ENCODE assay signal across 21 cellular contexts in the genomic region with DNA sequence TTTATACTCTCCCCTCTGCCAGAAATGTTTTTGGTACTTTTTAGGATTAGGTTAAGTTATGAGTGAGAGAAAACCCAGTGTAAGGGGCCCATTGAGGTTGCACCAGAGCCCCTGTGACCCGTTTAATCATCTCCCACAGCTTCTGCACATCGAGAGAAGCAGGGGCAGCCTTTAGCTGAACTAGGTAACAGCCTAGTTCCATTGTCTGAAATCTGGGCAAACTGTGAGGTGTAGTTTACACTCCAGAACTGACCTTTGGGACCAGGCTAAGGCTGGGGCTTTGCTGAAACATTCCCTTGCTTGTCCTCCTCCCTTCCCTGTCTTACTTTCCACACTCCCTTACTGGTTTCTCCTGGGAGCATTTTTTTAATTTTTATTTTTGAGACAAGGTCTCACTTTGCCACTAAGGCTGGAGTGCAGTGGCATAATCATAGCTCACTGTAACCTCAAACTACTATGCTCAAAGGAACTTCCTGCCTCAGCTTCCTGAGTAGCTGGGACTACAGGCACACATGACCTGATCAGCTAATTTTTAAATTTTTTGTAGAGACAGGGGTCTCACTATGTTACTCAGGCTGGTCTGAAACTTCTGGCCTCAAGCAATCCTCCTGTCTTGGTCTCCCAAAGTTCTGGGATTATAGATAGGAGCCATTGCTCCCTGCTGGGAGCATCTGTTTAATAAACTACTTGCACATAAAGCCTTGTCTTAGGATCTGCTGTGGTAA. TPM values are rescaled to one million over a fixed set of nuclear protein-coding genes. Genes with fewer than 3 reads are reported as not detected.
DNase-seq lines count a peak whose midpoint lies in the region; ATAC-seq and TF ChIP-seq lines count a peak whose summit lies in the region.
"Had no signal": no experiment of that assay in that cellular context is flagged by ENCODE, and none has a peak within 500 bp of the region (broad histone marks: within the 10 kb centered on the region; RNA-seq: fewer than 3 reads in every experiment).

No MANE protein-coding gene starts in this region.

- no peaks in the 10 kb centered on the region for H3F3A ChIP-seq in neural progenitor cell (ENCODE audit: low read depth)

- no peak for DNase-seq in activated CD4-positive, alpha-beta T cell treated with anti-CD3 and anti-CD28 coated beads for 36 hours
- DNase-seq in activated CD4-positive, alpha-beta T cell treated with anti-CD3 and anti-CD28 coated beads for 48 hours = no peak
- DNase-seq in Peyer's patch (no peak), body of pancreas (no peak), osteocyte (ENCODE audit: extremely low spot score, unreplicated experiment) (peak; percentile 19), neural progenitor cell (ENCODE audit: low spot score) (no peak), D341Med (ENCODE audit: low spot score) (no peak)
- DNase-seq: activated CD8-positive, alpha-beta memory T cell treated with anti-CD3 and anti-CD28 coated beads, Interleukin-2, amount 50 U/mL, for 48 hours; dermis blood vessel endothelial cell; head of caudate nucleus; HFFc6; kidney glomerular epithelial cell; NCI-H1694 treated with DMSO at 0.1 percent for 48 hours; NCI-H510A treated with DMSO at 0.1 percent for 48 hours; SK-N-SH; stimulated activated CD4-positive, alpha-beta T cell treated with anti-CD3 and anti-CD28 coated beads, Interleukin-12 subunit alpha, Interleukin-12 subunit beta, amount 100 ng/mL, for 4 hours had no signal

- peaks cover 49% of the 10 kb centered on the region for H3K4me1 Mint-ChIP-seq in activated CD4-positive, alpha-beta T cell treated with anti-CD3 and anti-CD28 coated beads for 36 hours
- H3K4me1 Mint-ChIP-seq in osteocyte (ENCODE audit: unreplicated experiment) = no peaks in the 10 kb centered on the region
- H3K4me1 Mint-ChIP-seq in neural progenitor cell = no peaks in the 10 kb centered on the region

- peak overlapping the region; percentile 42 to 71 (median 45) for H3K27ac ChIP-seq in Peyer's patch
- peak overlapping the region in 3 of 4 donors; percentile 73 to 91 (median 77) for H3K27ac ChIP-seq in body of pancreas
- no peak overlapping the region for H3K27ac ChIP-seq in neural progenitor cell
- H3K27ac ChIP-seq: 22Rv1, esophagus muscularis mucosa had no signal

- H3K27me3 ChIP-seq in Peyer's patch (no peaks in the 10 kb centered on the region), body of pancreas (no peaks in the 10 kb centered on the region), neural progenitor cell (no peaks in the 10 kb centered on the region)

- POLR2A ChIA-PET in activated CD4-positive, alpha-beta T cell treated with anti-CD3 and anti-CD28 coated beads for 36 hours (lab: Charles Lee) = no interaction called here

- no peak overlapping the region for H3K4me3 ChIP-seq in Peyer's patch
- no peak overlapping the region for H3K4me3 ChIP-seq in body of pancreas
- H3K4me3 ChIP-seq in neural progenitor cell = no peak overlapping the region
- H3K4me3 ChIP-seq: esophagus muscularis mucosa had no signal

- no peaks in the 10 kb centered on the region for H4K20me1 ChIP-seq in neural progenitor cell (ENCODE audit: low read depth)

- no peak for ATAC-seq in activated CD4-positive, alpha-beta T cell treated with anti-CD3 and anti-CD28 coated beads for 36 hours
- no peak for ATAC-seq in body of pancreas
- no peak for ATAC-seq in HG03108 (IDR thresholded peaks at IDR 0.05; ENCODE audit: unreplicated experiment)

- 61 to 82% methylated on average over 2 of the region's 2 CpGs for WGBS in body of pancreas, 2 donors

- CTCF ChIA-PET in activated CD4-positive, alpha-beta T cell treated with anti-CD3 and anti-CD28 coated beads for 36 hours (lab: Charles Lee) = interaction anchor here (0.7 to 4.9 kb wide), 3 partner anchors 20 to 256 kb away, joined by 4 to 33 read pairs (median 21); no protein-coding TSS in a partner anchor

- peaks cover 9% of the 10 kb centered on the region for H3K9me3 Mint-ChIP-seq in activated CD4-positive, alpha-beta T cell treated with anti-CD3 and anti-CD28 coated beads for 36 hours (ENCODE audit: low read depth)
- H3K9me3 Mint-ChIP-seq in osteocyte (ENCODE audit: unreplicated experiment) = no peaks in the 10 kb centered on the region
- peaks cover 4% of the 10 kb centered on the region for H3K9me3 Mint-ChIP-seq in neural progenitor cell
- H3K9me3 Mint-ChIP-seq: HFFc6 had no signal

- peaks cover 12% of the 10 kb centered on the region for H3K36me3 Mint-ChIP-seq in activated CD4-positive, alpha-beta T cell treated with anti-CD3 and anti-CD28 coated beads for 36 hours (ENCODE audit: low read depth)
- H3K36me3 Mint-ChIP-seq in osteocyte (ENCODE audit: unreplicated experiment) (no peaks in the 10 kb centered on the region), neural progenitor cell (no peaks in the 10 kb centered on the region)

- H3K36me3 ChIP-seq in Peyer's patch = no peaks in the 10 kb centered on the region
- H3K36me3 ChIP-seq in body of pancreas (replicated peaks in 1 of 2; ENCODE audit: insufficient read depth in 1 of 2, low read depth in 2 of 2) = no peaks in the 10 kb centered on the region
- no peaks in the 10 kb centered on the region for H3K36me3 ChIP-seq in neural progenitor cell
- H3K36me3 ChIP-seq: esophagus muscularis mucosa had no signal

- no peak for TF ChIP-seq CTCF in Peyer's patch (IDR thresholded peaks at IDR 0.05)
- TF ChIP-seq CTCF in body of pancreas (IDR thresholded peaks at IDR 0.05) = no peak
- TF ChIP-seq CTCF in osteocyte (IDR thresholded peaks at IDR 0.05) = no peak
- TF ChIP-seq CTCF in neural progenitor cell (IDR thresholded peaks at IDR 0.05) = no peak

- H2AFZ ChIP-seq in neural progenitor cell (replicated peaks) = no peak overlapping the region

- H3K9me3 ChIP-seq in Peyer's patch (no peaks in the 10 kb centered on the region), body of pancreas (no peaks in the 10 kb centered on the region), neural progenitor cell (ENCODE audit: low read depth) (no peaks in the 10 kb centered on the region)
- H3K9me3 ChIP-seq: esophagus muscularis mucosa, SK-N-SH had no signal

- H3K9ac ChIP-seq in neural progenitor cell = no peak overlapping the region
- H3K9ac ChIP-seq: SK-N-SH had no signal

- peak overlapping the region; percentile 89 for H3K27ac Mint-ChIP-seq in activated CD4-positive, alpha-beta T cell treated with anti-CD3 and anti-CD28 coated beads for 36 hours
- H3K27ac Mint-ChIP-seq in osteocyte (ENCODE audit: unreplicated experiment) (no peak overlapping the region), neural progenitor cell (no peak overlapping the region)
- H3K27ac Mint-ChIP-seq: HFFc6 had no signal

- H3K4me3 Mint-ChIP-seq in activated CD4-positive, alpha-beta T cell treated with anti-CD3 and anti-CD28 coated beads for 36 hours = no peak overlapping the region
- no peak overlapping the region for H3K4me3 Mint-ChIP-seq in osteocyte (ENCODE audit: unreplicated experiment)
- no peak overlapping the region for H3K4me3 Mint-ChIP-seq in neural progenitor cell
- H3K4me3 Mint-ChIP-seq: HFFc6 had no signal

- no peaks in the 10 kb centered on the region for H3K27me3 Mint-ChIP-seq in activated CD4-positive, alpha-beta T cell treated with anti-CD3 and anti-CD28 coated beads for 36 hours
- H3K27me3 Mint-ChIP-seq in osteocyte (ENCODE audit: unreplicated experiment) (peaks cover 27% of the 10 kb centered on the region), neural progenitor cell (ENCODE audit: insufficient read depth, low read depth) (peaks cover 2% of the 10 kb centered on the region)

- no peaks in the 10 kb centered on the region for H3K79me2 ChIP-seq in neural progenitor cell (ENCODE audit: low read depth)

- intact Hi-C loops in activated CD4-positive, alpha-beta T cell treated with anti-CD3 and anti-CD28 coated beads for 36 hours (cut with DNase I, micrococcal nuclease) = no loop called here
- intact Hi-C loops in body of pancreas (cut with DNase I) = no loop called here

- no peak overlapping the region for H3K4me2 ChIP-seq in neural progenitor cell
- H3K4me2 ChIP-seq: SK-N-SH had no signal

- no peak for TF ChIP-seq POLR2A in Peyer's patch (IDR thresholded peaks at IDR 0.05)
- no peak for TF ChIP-seq POLR2A in body of pancreas (IDR thresholded peaks at IDR 0.05)

- H3K4me1 ChIP-seq in Peyer's patch = peaks cover 0 to 19% (median 5%) of the 10 kb centered on the region in 4 donors
- H3K4me1 ChIP-seq in body of pancreas = peaks cover 100% of the 10 kb centered on the region
- no peaks in the 10 kb centered on the region for H3K4me1 ChIP-seq in neural progenitor cell
- H3K4me1 ChIP-seq: esophagus muscularis mucosa had no signal

RNA-seq across cellular contexts. Expression of a gene that starts 25.9 kb away (rescaled TPM):
- total RNA-seq in activated CD4-positive, alpha-beta T cell treated with anti-CD3 and anti-CD28 coated beads for 36 hours = 1 to 10 TPM; 3.1 to 3.7 TPM
- total RNA-seq in Peyer's patch = not detected
- 1 to 10 TPM; 1.3 to 3.3 TPM for total RNA-seq in body of pancreas
- total RNA-seq in osteocyte = not detected in 2 replicates
- 0.59 and 2.8 TPM in 2 replicates for total RNA-seq in neural progenitor cell (ENCODE audit: low replicate concordance)
- total RNA-seq: posterior vena cava had no signal

RNA-seq across cellular contexts. Expression of a gene that starts 31.7 kb away (rescaled TPM):
- total RNA-seq in activated CD4-positive, alpha-beta T cell treated with anti-CD3 and anti-CD28 coated beads for 36 hours = not detected
- 1 to 10 TPM in 2 of 4 donors, under 1 TPM in 1, not detected in 1; 0.85 to 8.3 (median 1.5) TPM for total RNA-seq in Peyer's patch
- under 1 TPM; 0.52 to 0.99 TPM for total RNA-seq in body of pancreas
- total RNA-seq in osteocyte = not detected in 2 replicates
- total RNA-seq in neural progenitor cell (ENCODE audit: low replicate concordance) = 3.2 and 13.5 TPM in 2 replicates
- total RNA-seq: dermis blood vessel endothelial cell, G401, HFFc6 had no signal

RNA-seq across cellular contexts. Expression of a gene that starts 42.7 kb away (rescaled TPM):
- total RNA-seq in activated CD4-positive, alpha-beta T cell treated with anti-CD3 and anti-CD28 coated beads for 36 hours = 100 to 1,000 TPM; 162 to 166 TPM
- total RNA-seq in Peyer's patch (100 to 1,000 TPM; 175 to 369 (median 341) TPM), body of pancreas (100 to 1,000 TPM; 150 to 237 TPM), osteocyte (27.5 and 32.6 TPM in 2 replicates), neural progenitor cell (ENCODE audit: low replicate concordance) (65.4 and 126 TPM in 2 replicates)

RNA-seq across cellular contexts. Expression of a gene that starts 54.2 kb away (rescaled TPM):
- 1 to 10 TPM; 8.3 to 8.5 TPM for total RNA-seq in activated CD4-positive, alpha-beta T cell treated with anti-CD3 and anti-CD28 coated beads for 36 hours
- 10 to 100 TPM; 23.3 to 48.5 (median 37.6) TPM for total RNA-seq in Peyer's patch
- total RNA-seq in body of pancreas = 10 to 100 TPM; 11.7 to 43.2 TPM
- 22.3 and 25.7 TPM in 2 replicates for total RNA-seq in osteocyte
- 7.7 and 17.0 TPM in 2 replicates for total RNA-seq in neural progenitor cell (ENCODE audit: low replicate concordance)

RNA-seq across cellular contexts. Expression of a gene that starts 58.7 kb away (rescaled TPM):
- 1 to 10 TPM; 1.0 to 1.3 TPM for total RNA-seq in activated CD4-positive, alpha-beta T cell treated with anti-CD3 and anti-CD28 coated beads for 36 hours
- 1 to 10 TPM in 2 of 4 donors, under 1 TPM in 2; 0.53 to 7.4 (median 1.0) TPM for total RNA-seq in Peyer's patch
- 1 to 10 TPM in 1 of 2 donors, under 1 TPM in 1; 0.33 to 1.6 TPM for total RNA-seq in body of pancreas
- total RNA-seq in osteocyte = 3.8 and 5.7 TPM in 2 replicates
- 0.90 and 2.2 TPM in 2 replicates for total RNA-seq in neural progenitor cell (ENCODE audit: low replicate concordance)
